8 cellular contexts compared by ENCODE assay signal in genomic region chr1:39269349-39269748, GRCh38.
DNase-seq lines count a peak whose midpoint lies in the region; ATAC-seq and TF ChIP-seq lines count a peak whose summit lies in the region.

No MANE protein-coding gene starts in this region.

- peaks cover 6% of the 10 kb centered on the region; the same call in 1 of the 2 replicates for H4K20me1 ChIP-seq in Karpas-422 (ENCODE audit: insufficient read depth, low read depth, low read length)

- intact Hi-C loops in left lung (cut with DNase I): no loop called here

- peak; percentile 3 for ATAC-seq in GM18861 (IDR thresholded peaks at IDR 0.05; ENCODE audit: unreplicated experiment)
- no peak for ATAC-seq in HG03159 (IDR thresholded peaks at IDR 0.05; ENCODE audit: unreplicated experiment)
- ATAC-seq in left lung: no peak

- no peaks in the 10 kb centered on the region for H3K36me3 ChIP-seq in Karpas-422 (ENCODE audit: insufficient read depth, low read length)
- no peaks in the 10 kb centered on the region for H3K36me3 ChIP-seq in esophagus (ENCODE audit: control insufficient read depth in 2 of 2, insufficient read depth in 2 of 2, low read length in 1 of 2)
- peaks cover 0 to 7% of the 10 kb centered on the region in 2 donors for H3K36me3 ChIP-seq in left lung

- H3K4me3 ChIP-seq in Karpas-422 (ENCODE audit: low read length) (0 out of 2 replicates have a peak overlapping the region, but pooled peaks have one; percentile 3), esophagus (ENCODE audit: low read depth in 1 of 2, low read length in 2 of 2) (peak overlapping the region in 1 of 2 donors; percentile 1), skeletal muscle cell (ENCODE audit: low read depth, low read length) (peak overlapping the region; percentile 21), left lung (no peak overlapping the region)

- peak overlapping the region; percentile 50 for H3K4me2 ChIP-seq in Karpas-422 (ENCODE audit: low read depth, low read length, poor library complexity, severe bottlenecking)

- WGBS in esophagus, 2 donors: 39 to 56% methylated on average over 2 of the region's 2 CpGs

- no peaks in the 10 kb centered on the region for H3K79me2 ChIP-seq in Karpas-422 (ENCODE audit: low read length)

- DNase-seq in Karpas-422 (no peak), skeletal muscle cell (ENCODE audit: low read depth) (no peak), NCI-H1417 treated with DMSO at 0.1 percent for 48 hours (lab: John Stamatoyannopoulos, UW) (no peak), left lung (no peak)
- DNase-seq in activated CD4-positive, alpha-beta T cell treated with anti-CD3 and anti-CD28 coated beads, Interleukin-2, amount 50 U/mL, for 4 hours: no peak

- H2AFZ ChIP-seq in Karpas-422 (ENCODE audit: low read length): no peak overlapping the region

- no peaks in the 10 kb centered on the region for H3K9me2 ChIP-seq in Karpas-422 (replicated peaks; ENCODE audit: insufficient read depth, low read length)

- TF ChIP-seq CTCF in left lung (IDR thresholded peaks at IDR 0.05): no peak

- H3K9me3 ChIP-seq in Karpas-422 (ENCODE audit: low read length) (no peaks in the 10 kb centered on the region), esophagus (ENCODE audit: control insufficient read depth in 2 of 2, insufficient read depth in 1 of 2, low read depth in 1 of 2, low read length in 1 of 2) (no peaks in the 10 kb centered on the region), left lung (no peaks in the 10 kb centered on the region)

- H3K4me1 ChIP-seq in Karpas-422 (ENCODE audit: low read length) (peaks cover 33% of the 10 kb centered on the region), esophagus (ENCODE audit: control insufficient read depth in 2 of 2, insufficient read depth in 2 of 2, low read length in 1 of 2) (peaks cover 0 to 6% of the 10 kb centered on the region in 2 donors), left lung (peaks cover 15 to 60% of the 10 kb centered on the region in 2 donors)

- no peak overlapping the region for H3K27ac ChIP-seq in Karpas-422 (ENCODE audit: low read length)
- peak overlapping the region; percentile 45 to 80 for H3K27ac ChIP-seq in esophagus (ENCODE audit: low read depth in 2 of 2, low read length in 1 of 2)
- H3K27ac ChIP-seq in left lung: peak overlapping the region in 1 of 2 donors; percentile 39

- H3K27me3 ChIP-seq in Karpas-422 (ENCODE audit: low read length): no peaks in the 10 kb centered on the region
- no peaks in the 10 kb centered on the region for H3K27me3 ChIP-seq in esophagus (ENCODE audit: control insufficient read depth in 1 of 2, insufficient read depth in 2 of 2, low read length in 2 of 2)
- no peaks in the 10 kb centered on the region for H3K27me3 ChIP-seq in left lung

- no peak overlapping the region for H3K9ac ChIP-seq in Karpas-422 (ENCODE audit: low read length)

Comparison
In these comparisons a context has a peak if more than half of its experiments do, and no peak if none do; other contexts are left out.
1. H3K4me3 ChIP-seq: peak in Karpas-422 (single experiment) and skeletal muscle cell (single experiment); none in left lung (0 of 2).